24 cellular contexts compared by ENCODE assay signal in the genomic region with DNA sequence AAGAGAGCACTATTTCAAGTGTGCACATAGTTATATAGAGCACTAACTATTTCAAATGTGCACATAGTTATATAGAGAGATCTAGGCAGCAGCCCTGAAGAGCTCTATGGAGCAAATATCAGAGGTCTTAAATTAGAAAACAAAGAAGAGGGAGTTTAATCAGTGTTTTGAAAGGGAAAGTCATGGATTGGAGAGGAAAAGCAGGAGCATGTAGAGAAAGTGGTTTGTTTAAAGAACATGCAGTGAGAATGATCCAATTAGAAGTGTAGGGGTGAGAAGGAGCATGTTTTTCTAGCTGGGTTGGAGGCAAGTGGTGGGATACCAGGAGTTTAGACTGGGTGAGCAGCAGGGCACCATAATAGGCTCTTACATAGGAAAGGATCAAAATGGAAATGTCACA.
"Had no signal": no experiment of that assay in that cellular context is flagged by ENCODE, and none has a peak within 500 bp of the region (broad histone marks: within the 10 kb centered on the region; RNA-seq: fewer than 3 reads in every experiment).

No MANE protein-coding gene starts in this region.

- H3K27ac ChIP-seq: stomach, suprapubic skin, testis, thoracic aorta, thyroid gland, tibial artery, tibial nerve, transverse colon, upper lobe of left lung, upper lobe of right lung, uterus, vagina had no signal

- H3K4me1 ChIP-seq: stomach, testis, thyroid gland, tibial artery, tibial nerve, transverse colon, upper lobe of left lung, upper lobe of right lung, uterus, vagina had no signal

- H3K9me3 ChIP-seq: stomach, suprapubic skin, testis, thoracic aorta, thyroid gland, tibial artery, tibial nerve, transverse colon, upper lobe of left lung, upper lobe of right lung, uterus, vagina had no signal

- DNase-seq: stimulated activated CD4-positive, alpha-beta T cell treated with anti-CD3 and anti-CD28 coated beads, Interleukin-2, amount 100 ng/mL, for 48 hours; stimulated activated CD4-positive, alpha-beta T cell treated with anti-CD3 and anti-CD28 coated beads, Interleukin-4, amount 100 ng/mL, for 1 hour; stimulated activated CD4-positive, alpha-beta T cell treated with anti-CD3 and anti-CD28 coated beads, Interleukin-4, amount 100 ng/mL, for 24 hours; stimulated activated CD4-positive, alpha-beta T cell treated with anti-CD3 and anti-CD28 coated beads, Interleukin-4, amount 100 ng/mL, for 4 hours; stimulated activated CD8-positive, alpha-beta memory T cell treated with anti-CD3 and anti-CD28 coated beads, Interleukin-4, amount 100 ng/mL, for 48 hours; stimulated activated naive B cell treated with anti-CD40 and anti-IgM and Interleukin-4, amounts not matched to agents 10 μg/mL and 1 μg/mL and 100 μg/mL, for 72 hours; stimulated activated naive CD4-positive, alpha-beta T cell; stimulated activated naive CD4-positive, alpha-beta T cell treated with Interleukin-2 at 50 U/mL for 16 hours; stimulated activated naive CD8-positive, alpha-beta T cell treated with anti-CD3 and anti-CD28 coated beads, Interleukin-15, amount 100 ng/mL, for 72 hours; stimulated activated naive CD8-positive, alpha-beta T cell treated with anti-CD3 and anti-CD28 coated beads, Interleukin-15, Interleukin-2, amounts not matched to agents 100 U/mL and 50 U/mL, for 24 hours; stomach; substantia nigra; testis; thyroid gland; tibial artery; transverse colon; trophoblast cell; upper lobe of left lung; upper lobe of right lung; uterus had no signal

- H3K4me3 ChIP-seq: stomach, suprapubic skin, testis, thoracic aorta, thyroid gland, tibial artery, tibial nerve, transverse colon, upper lobe of left lung, upper lobe of right lung, uterus, vagina had no signal

- H3K36me3 ChIP-seq: thoracic aorta, transverse colon, uterus had no signal
